2 cellular contexts compared by ENCODE assay signal in genomic region chr11:64260147-64260708, GRCh38.
TF ChIP-seq lines count a peak whose summit lies in the region.

No MANE protein-coding gene starts in this region.

TF ChIP-seq in HEK293, 187 proteins besides CTCF, POLR2A, EP300 and RAD21:
- TF ChIP-seq ZNF112 (tag by site-specific recombination; IDR thresholded peaks at IDR 0.05): no peak
- no peak for TF ChIP-seq ZNF510 (tag by site-specific recombination; IDR thresholded peaks at IDR 0.05; ENCODE audit: insufficient replicate concordance)
- peak; percentile 84 for TF ChIP-seq EGR2 (tag by site-specific recombination; IDR thresholded peaks at IDR 0.05; ENCODE audit: low read depth)
- TF ChIP-seq PBX3 (CRISPR knock-in tag; IDR thresholded peaks at IDR 0.05): no peak
- peak; percentile 93 for TF ChIP-seq ZFHX2 (tag by site-specific recombination; conservative IDR thresholded peaks at IDR 0.05)
- TF ChIP-seq ZNF580 (tag by site-specific recombination; IDR thresholded peaks at IDR 0.05): no peak
- TF ChIP-seq ZNF513 (tag by site-specific recombination; IDR thresholded peaks at IDR 0.05): peak; percentile 81
- TF ChIP-seq ZNF350 (tag by site-specific recombination; IDR thresholded peaks at IDR 0.05): no peak
- TF ChIP-seq ZNF660 (tag by site-specific recombination; IDR thresholded peaks at IDR 0.05): no peak
- TF ChIP-seq ZSCAN18 (tag by site-specific recombination; IDR thresholded peaks at IDR 0.05): no peak
- no peak for TF ChIP-seq ZNF664 (tag by site-specific recombination; IDR thresholded peaks at IDR 0.05)
- TF ChIP-seq ZNF623 (tag by site-specific recombination; IDR thresholded peaks at IDR 0.05): peak; percentile 98
- TF ChIP-seq ZIC2 (tag by site-specific recombination; IDR thresholded peaks at IDR 0.05): peak; percentile 62
- TF ChIP-seq GLIS1 (tag by site-specific recombination; IDR thresholded peaks at IDR 0.05): peak; percentile 96
- TF ChIP-seq ZNF18 (tag by site-specific recombination; IDR thresholded peaks at IDR 0.05): no peak

TF ChIP-seq in GM12878, 131 proteins besides CTCF, POLR2A, EP300 and RAD21:
- TF ChIP-seq MLLT1 (IDR thresholded peaks at IDR 0.05): no peak
